In genomic region chr17:74514632-74515035, GRCh38 we compare ENCODE assay signal across 1 cellular context.
TF ChIP-seq lines count a peak whose summit lies in the region.

No MANE protein-coding gene starts in this region.

TF ChIP-seq in GM12878, 131 proteins besides CTCF, POLR2A, EP300 and RAD21:
- TF ChIP-seq, protein P1, sequence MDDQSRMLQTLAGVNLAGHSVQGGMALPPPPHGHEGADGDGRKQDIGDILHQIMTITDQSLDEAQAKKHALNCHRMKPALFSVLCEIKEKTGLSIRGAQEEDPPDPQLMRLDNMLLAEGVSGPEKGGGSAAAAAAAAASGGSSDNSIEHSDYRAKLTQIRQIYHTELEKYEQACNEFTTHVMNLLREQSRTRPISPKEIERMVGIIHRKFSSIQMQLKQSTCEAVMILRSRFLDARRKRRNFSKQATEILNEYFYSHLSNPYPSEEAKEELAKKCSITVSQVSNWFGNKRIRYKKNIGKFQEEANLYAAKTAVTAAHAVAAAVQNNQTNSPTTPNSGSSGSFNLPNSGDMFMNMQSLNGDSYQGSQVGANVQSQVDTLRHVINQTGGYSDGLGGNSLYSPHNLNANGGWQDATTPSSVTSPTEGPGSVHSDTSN (IDR thresholded peaks at IDR 0.05; ENCODE audit: insufficient replicate concordance, low read depth, low read length): peak; percentile 43
- TF ChIP-seq, protein P2, sequence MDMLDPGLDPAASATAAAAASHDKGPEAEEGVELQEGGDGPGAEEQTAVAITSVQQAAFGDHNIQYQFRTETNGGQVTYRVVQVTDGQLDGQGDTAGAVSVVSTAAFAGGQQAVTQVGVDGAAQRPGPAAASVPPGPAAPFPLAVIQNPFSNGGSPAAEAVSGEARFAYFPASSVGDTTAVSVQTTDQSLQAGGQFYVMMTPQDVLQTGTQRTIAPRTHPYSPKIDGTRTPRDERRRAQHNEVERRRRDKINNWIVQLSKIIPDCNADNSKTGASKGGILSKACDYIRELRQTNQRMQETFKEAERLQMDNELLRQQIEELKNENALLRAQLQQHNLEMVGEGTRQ (IDR thresholded peaks at IDR 0.05; ENCODE audit: borderline replicate concordance, low read depth, low read length): peak; percentile 72
- TF ChIP-seq NFIC (IDR thresholded peaks at IDR 0.05; ENCODE audit: low read depth, low read length) (peak; percentile 91; the same call in 1 of the 2 replicates), ATF2 (IDR thresholded peaks at IDR 0.05; ENCODE audit: low read length) (peak; percentile 35), ZBTB33 (IDR thresholded peaks at IDR 0.05) (no peak), CBX3 (IDR thresholded peaks at IDR 0.05; ENCODE audit: borderline replicate concordance, low read depth) (no peak), CUX1 (IDR thresholded peaks at IDR 0.05; ENCODE audit: insufficient replicate concordance, low read depth, low read length) (no peak), ATF3 (IDR thresholded peaks at IDR 0.05; ENCODE audit: borderline replicate concordance, extremely low read depth, low read depth, low read length) (peak; percentile 83), RAD51 (IDR thresholded peaks at IDR 0.05) (peak; percentile 99), BCL3 (IDR thresholded peaks at IDR 0.05; ENCODE audit: borderline replicate concordance, insufficient read depth, low read depth, low read length, poor library complexity, severe bottlenecking) (peak; percentile 60), BHLHE40 (IDR thresholded peaks at IDR 0.05; ENCODE audit: borderline replicate concordance in 1 of 2, low read depth in 2 of 2, low read length in 1 of 2) (peak in 1 of 2 experiments; percentile 69; a peak in 2 of 4 replicates), ZSCAN29 (IDR thresholded peaks at IDR 0.05) (no peak), SREBF1 (IDR thresholded peaks at IDR 0.05; ENCODE audit: low read length) (peak; percentile 60), ZNF274 (IDR thresholded peaks at IDR 0.05; ENCODE audit: insufficient read depth, insufficient read length) (no peak), MTA3 (IDR thresholded peaks at IDR 0.05; ENCODE audit: borderline replicate concordance, low read length) (no peak; the same call in 1 of the 2 replicates), BMI1 (IDR thresholded peaks at IDR 0.05; ENCODE audit: borderline replicate concordance) (no peak), GATAD2B (conservative IDR thresholded peaks at IDR 0.05; ENCODE audit: low read depth) (no peak), PKNOX1 (IDR thresholded peaks at IDR 0.05) (peak; percentile 68; the same call in 1 of the 2 replicates), USF1 (IDR thresholded peaks at IDR 0.05; ENCODE audit: borderline replicate concordance, extremely low read length, insufficient read depth, low read depth, low read length) (peak; percentile 89), CHD4 (IDR thresholded peaks at IDR 0.05) (no peak), E4F1 (IDR thresholded peaks at IDR 0.05; ENCODE audit: borderline replicate concordance, partially characterized antibody) (peak; percentile 42), NBN (IDR thresholded peaks at IDR 0.05) (peak; percentile 41), DPF2 (IDR thresholded peaks at IDR 0.05) (no peak), YBX1 (IDR thresholded peaks at IDR 0.05) (no peak), CREB1 (IDR thresholded peaks at IDR 0.05; ENCODE audit: low read depth) (peak; percentile 73), IRF4 (IDR thresholded peaks at IDR 0.05; ENCODE audit: low read depth, low read length) (no peak), YY1 (IDR thresholded peaks at IDR 0.05; ENCODE audit: low read depth, low read length) (0 out of 2 replicates have a peak, but pooled peaks have one; percentile 5)
- TF ChIP-seq, protein P3, sequence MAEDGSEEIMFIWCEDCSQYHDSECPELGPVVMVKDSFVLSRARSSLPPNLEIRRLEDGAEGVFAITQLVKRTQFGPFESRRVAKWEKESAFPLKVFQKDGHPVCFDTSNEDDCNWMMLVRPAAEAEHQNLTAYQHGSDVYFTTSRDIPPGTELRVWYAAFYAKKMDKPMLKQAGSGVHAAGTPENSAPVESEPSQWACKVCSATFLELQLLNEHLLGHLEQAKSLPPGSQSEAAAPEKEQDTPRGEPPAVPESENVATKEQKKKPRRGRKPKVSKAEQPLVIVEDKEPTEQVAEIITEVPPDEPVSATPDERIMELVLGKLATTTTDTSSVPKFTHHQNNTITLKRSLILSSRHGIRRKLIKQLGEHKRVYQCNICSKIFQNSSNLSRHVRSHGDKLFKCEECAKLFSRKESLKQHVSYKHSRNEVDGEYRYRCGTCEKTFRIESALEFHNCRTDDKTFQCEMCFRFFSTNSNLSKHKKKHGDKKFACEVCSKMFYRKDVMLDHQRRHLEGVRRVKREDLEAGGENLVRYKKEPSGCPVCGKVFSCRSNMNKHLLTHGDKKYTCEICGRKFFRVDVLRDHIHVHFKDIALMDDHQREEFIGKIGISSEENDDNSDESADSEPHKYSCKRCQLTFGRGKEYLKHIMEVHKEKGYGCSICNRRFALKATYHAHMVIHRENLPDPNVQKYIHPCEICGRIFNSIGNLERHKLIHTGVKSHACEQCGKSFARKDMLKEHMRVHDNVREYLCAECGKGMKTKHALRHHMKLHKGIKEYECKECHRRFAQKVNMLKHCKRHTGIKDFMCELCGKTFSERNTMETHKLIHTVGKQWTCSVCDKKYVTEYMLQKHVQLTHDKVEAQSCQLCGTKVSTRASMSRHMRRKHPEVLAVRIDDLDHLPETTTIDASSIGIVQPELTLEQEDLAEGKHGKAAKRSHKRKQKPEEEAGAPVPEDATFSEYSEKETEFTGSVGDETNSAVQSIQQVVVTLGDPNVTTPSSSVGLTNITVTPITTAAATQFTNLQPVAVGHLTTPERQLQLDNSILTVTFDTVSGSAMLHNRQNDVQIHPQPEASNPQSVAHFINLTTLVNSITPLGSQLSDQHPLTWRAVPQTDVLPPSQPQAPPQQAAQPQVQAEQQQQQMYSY (CRISPR knock-in tag; IDR thresholded peaks at IDR 0.05): no peak
- TF ChIP-seq, protein P4, sequence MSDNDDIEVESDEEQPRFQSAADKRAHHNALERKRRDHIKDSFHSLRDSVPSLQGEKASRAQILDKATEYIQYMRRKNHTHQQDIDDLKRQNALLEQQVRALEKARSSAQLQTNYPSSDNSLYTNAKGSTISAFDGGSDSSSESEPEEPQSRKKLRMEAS (IDR thresholded peaks at IDR 0.05; ENCODE audit: low read depth, low read length): no peak
- TF ChIP-seq, protein P5, sequence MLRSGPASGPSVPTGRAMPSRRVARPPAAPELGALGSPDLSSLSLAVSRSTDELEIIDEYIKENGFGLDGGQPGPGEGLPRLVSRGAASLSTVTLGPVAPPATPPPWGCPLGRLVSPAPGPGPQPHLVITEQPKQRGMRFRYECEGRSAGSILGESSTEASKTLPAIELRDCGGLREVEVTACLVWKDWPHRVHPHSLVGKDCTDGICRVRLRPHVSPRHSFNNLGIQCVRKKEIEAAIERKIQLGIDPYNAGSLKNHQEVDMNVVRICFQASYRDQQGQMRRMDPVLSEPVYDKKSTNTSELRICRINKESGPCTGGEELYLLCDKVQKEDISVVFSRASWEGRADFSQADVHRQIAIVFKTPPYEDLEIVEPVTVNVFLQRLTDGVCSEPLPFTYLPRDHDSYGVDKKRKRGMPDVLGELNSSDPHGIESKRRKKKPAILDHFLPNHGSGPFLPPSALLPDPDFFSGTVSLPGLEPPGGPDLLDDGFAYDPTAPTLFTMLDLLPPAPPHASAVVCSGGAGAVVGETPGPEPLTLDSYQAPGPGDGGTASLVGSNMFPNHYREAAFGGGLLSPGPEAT (IDR thresholded peaks at IDR 0.05; ENCODE audit: low read depth): peak; percentile 15; the same call in 1 of the 2 replicates
